8 cellular contexts compared by ENCODE assay signal in genomic region chr12:108495054-108495453, GRCh38. TPM values are rescaled to one million over a fixed set of nuclear protein-coding genes. Genes with fewer than 3 reads are reported as not detected.
DNase-seq lines count a peak whose midpoint lies in the region; ATAC-seq and TF ChIP-seq lines count a peak whose summit lies in the region.

No MANE protein-coding gene starts in this region.

- H3K4me3 ChIP-seq in PC-3 (ENCODE audit: low read length) (no peak overlapping the region), fibroblast of pulmonary artery (replicated peaks; ENCODE audit: low read depth, low read length) (no peak overlapping the region), tibial artery (no peak overlapping the region)

- H3K79me2 ChIP-seq in PC-3 (ENCODE audit: low read length), result no peaks in the 10 kb centered on the region

- H3K9me3 ChIP-seq in PC-3 (ENCODE audit: low read length), result no peaks in the 10 kb centered on the region
- no peaks in the 10 kb centered on the region for H3K9me3 ChIP-seq in tibial artery

- H3K4me1 ChIP-seq in PC-3 (ENCODE audit: insufficient read depth, low read length), result no peaks in the 10 kb centered on the region
- H3K4me1 ChIP-seq in tibial artery, result no peaks in the 10 kb centered on the region

- H3K9ac ChIP-seq in PC-3 (ENCODE audit: low read length), result no peak overlapping the region

- no peak overlapping the region for H2AFZ ChIP-seq in PC-3 (ENCODE audit: low read length)

- no peaks in the 10 kb centered on the region for H3F3A ChIP-seq in PC-3 (ENCODE audit: low read length, unreplicated experiment)

- DNase-seq in ACHN (peak; percentile 70), GM03348 (ENCODE audit: low spot score) (peak; percentile 31), PC-3 (peak; percentile 82), fibroblast of pulmonary artery (ENCODE audit: low read depth) (peak; percentile 36), tibial artery (no peak), NOMO-1 treated with DMSO at 0.1 percent for 48 hours (lab: John Stamatoyannopoulos, UW; ENCODE audit: unreplicated experiment) (no peak)

- ATAC-seq in PC-3, result peak; percentile 82
- ATAC-seq in GM21737 (IDR thresholded peaks at IDR 0.05; ENCODE audit: unreplicated experiment), result no peak
- no peak for ATAC-seq in HG02981 (IDR thresholded peaks at IDR 0.05; ENCODE audit: unreplicated experiment)

- peaks cover 25% of the 10 kb centered on the region for H3K27me3 ChIP-seq in PC-3 (ENCODE audit: low read length)
- peaks cover 0 to 36% of the 10 kb centered on the region in 2 donors for H3K27me3 ChIP-seq in tibial artery

- no peak overlapping the region for H3K4me2 ChIP-seq in PC-3 (ENCODE audit: low read length)

- no peaks in the 10 kb centered on the region for H3K9me2 ChIP-seq in PC-3 (replicated peaks; ENCODE audit: low read length)

- BruUV-seq in PC-3 (replicated peaks; lab: Mats Ljungman, UMichigan), result no TSS peak

- H3K27ac ChIP-seq in PC-3 (ENCODE audit: low read length) (no peak overlapping the region), tibial artery (no peak overlapping the region)

- POLR2A ChIA-PET in PC-3 (lab: Charles Lee; ENCODE audit: unreplicated experiment), result no interaction called here

- peak; percentile 98 for TF ChIP-seq CTCF in PC-3 (conservative IDR thresholded peaks at IDR 0.05; ENCODE audit: low read depth, low read length)
- peak; percentile 57 for TF ChIP-seq CTCF in fibroblast of pulmonary artery (IDR thresholded peaks at IDR 0.05; ENCODE audit: low read length, missing control alignments)
- peak; percentile 33 to 34 for TF ChIP-seq CTCF in tibial artery (IDR thresholded peaks at IDR 0.05)

- intact Hi-C loops in PC-3 (cut with micrococcal nuclease) (loop anchor here (1.0 to 5.0 kb wide), 3 partner anchors 158 to 578 kb away; no protein-coding TSS in a partner anchor), tibial artery (cut with DNase I; ENCODE audit: low total_unique reads) (no loop called here)

- CTCF ChIA-PET in PC-3 (lab: Charles Lee), result interaction anchor here (0.5 to 0.6 kb wide), 2 partner anchors 35 to 253 kb away, joined by 3 read pairs; no protein-coding TSS in a partner anchor

- H3K36me3 ChIP-seq in PC-3 (ENCODE audit: low read depth, low read length) (no peaks in the 10 kb centered on the region), tibial artery (no peaks in the 10 kb centered on the region)

- in situ Hi-C loops in ACHN (cut with HindIII; ENCODE audit: low pct_ligation_motif_present, low pct_unique_long_range_greater_than_20kb, low sequenced_read_pairs), result no loop called here

- H4K20me1 ChIP-seq in PC-3 (ENCODE audit: low read length), result no peaks in the 10 kb centered on the region

RNA-seq across cellular contexts. Expression of gene FICD, which starts 20.0 kb away (rescaled TPM):
- 6.4 and 18.5 TPM in 2 replicates for total RNA-seq in PC-3 (2014; rRNA removed)

Comparison
In these comparisons a context has a peak if more than half of its experiments do, and no peak if none do; other contexts are left out.
1. DNase-seq: peak in ACHN (single experiment), GM03348 (single experiment), PC-3 (single experiment) and fibroblast of pulmonary artery (single experiment); none in tibial artery (0 of 2) and NOMO-1 treated with DMSO at 0.1 percent for 48 hours (single experiment).
2. CTCF ChIP-seq: peak in every context shown above with its lines; median percentile 98 in PC-3; 57 in fibroblast of pulmonary artery; 34 in tibial artery.